In the genomic region with DNA sequence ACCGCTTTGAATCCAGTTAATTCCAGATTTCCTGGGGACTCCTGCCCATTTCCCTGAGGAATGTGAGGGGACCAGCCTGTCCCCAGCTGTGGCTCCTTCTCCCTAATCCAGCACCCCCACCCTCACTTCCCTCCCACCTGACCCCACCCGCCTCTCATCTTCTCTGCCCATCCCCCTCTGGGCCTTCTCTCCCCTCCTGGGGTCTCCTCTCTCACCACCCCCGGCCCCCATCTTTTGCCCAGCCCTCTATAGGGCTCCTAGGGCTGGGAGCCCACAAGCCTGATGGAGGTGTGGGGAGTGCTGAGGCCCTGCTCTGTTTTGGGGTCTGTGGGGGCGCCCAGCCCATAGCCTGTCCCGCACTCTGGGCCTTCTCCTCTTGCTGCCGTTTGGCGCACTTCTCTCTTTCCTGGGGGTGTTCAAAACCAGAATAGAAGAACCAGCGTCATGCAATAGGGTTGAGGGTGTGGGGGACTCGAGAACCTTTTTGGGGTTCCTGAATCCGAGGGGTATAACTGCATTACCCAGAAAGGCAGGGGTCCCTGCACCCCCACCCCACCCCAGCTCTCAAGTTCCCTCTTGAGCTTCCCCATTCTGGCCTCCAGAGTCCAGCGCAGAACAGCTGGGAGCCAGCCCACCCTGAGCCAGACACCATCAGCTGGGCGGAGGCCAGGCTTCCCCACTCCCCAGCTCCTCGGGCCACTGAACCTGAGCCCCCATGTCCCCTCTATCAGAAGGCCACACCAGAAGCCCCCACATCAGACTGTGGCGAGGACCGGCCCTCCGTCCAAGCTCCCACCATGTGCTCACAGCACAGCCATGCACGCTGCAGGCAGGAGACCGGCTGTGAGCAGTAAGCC, we compare ENCODE assay signal across 14 cellular contexts. TPM values are rescaled to one million over a fixed set of nuclear protein-coding genes. Genes with fewer than 3 reads are reported as not detected.
DNase-seq lines count a peak whose midpoint lies in the region; ATAC-seq and TF ChIP-seq lines count a peak whose summit lies in the region.
"Had no signal": no experiment of that assay in that cellular context is flagged by ENCODE, and none has a peak within 500 bp of the region (broad histone marks: within the 10 kb centered on the region; RNA-seq: fewer than 3 reads in every experiment).

No MANE protein-coding gene starts in this region.

- no peaks in the 10 kb centered on the region for H3K9me3 ChIP-seq in left ventricle myocardium inferior (replicated peaks)
- H3K9me3 ChIP-seq in mucosa of descending colon = no peaks in the 10 kb centered on the region
- no peaks in the 10 kb centered on the region for H3K9me3 ChIP-seq in spleen
- H3K9me3 ChIP-seq in stomach = no peaks in the 10 kb centered on the region

- no peak for TF ChIP-seq EP300 in stomach (IDR thresholded peaks at IDR 0.05)

- H3K27me3 Mint-ChIP-seq in central memory CD8-positive, alpha-beta T cell = no peaks in the 10 kb centered on the region
- H3K27me3 Mint-ChIP-seq: CD4-positive, alpha-beta memory T cell had no signal

- H3K27ac Mint-ChIP-seq in central memory CD8-positive, alpha-beta T cell (ENCODE audit: low read depth) = peak overlapping the region; percentile 59
- H3K27ac Mint-ChIP-seq: GM23338 had no signal

- H3K4me1 ChIP-seq in left ventricle myocardium inferior = peaks cover 22% of the 10 kb centered on the region
- peaks cover 15% of the 10 kb centered on the region for H3K4me1 ChIP-seq in mucosa of descending colon (ENCODE audit: low read depth)
- H3K4me1 ChIP-seq in spleen = peaks cover 14 to 68% (median 43%) of the 10 kb centered on the region in 6 donors
- H3K4me1 ChIP-seq in stomach = peaks cover 15 to 54% (median 20%) of the 10 kb centered on the region in 4 donors

- WGBS in spleen, 5 donors = 64 to 89% (median 82%) methylated on average over 16 to 18 of the region's 18 CpGs
- WGBS in stomach, 5 donors = 76 to 91% (median 87%) methylated on average over 10 to 18 of the region's 18 CpGs

- peaks cover 14% of the 10 kb centered on the region for H3K4me1 Mint-ChIP-seq in central memory CD8-positive, alpha-beta T cell

- peak; percentile 25 for DNase-seq in left ventricle myocardium inferior
- DNase-seq in cardiac septum (ENCODE audit: low spot score) = no peak
- DNase-seq in central memory CD8-positive, alpha-beta T cell (ENCODE audit: low spot score in 2 of 2) = no peak
- DNase-seq in mucosa of descending colon = peak in 2 of 3 donors; percentile 36 to 58
- DNase-seq in spleen = peak; percentile 78
- DNase-seq in stomach = no peak
- no peak for DNase-seq in foreskin fibroblast
- DNase-seq: CD4-positive, alpha-beta memory T cell; DMS79 treated with DMSO at 0.1 percent for 48 hours; NCI-H2107; NCI-H226; NCI-H748 treated with DMSO at 0.1 percent for 48 hours had no signal

- H3K36me3 ChIP-seq in left ventricle myocardium inferior (no peaks in the 10 kb centered on the region), mucosa of descending colon (ENCODE audit: low read depth) (no peaks in the 10 kb centered on the region), spleen (no peaks in the 10 kb centered on the region), stomach (no peaks in the 10 kb centered on the region)

- no peak for TF ChIP-seq CTCF in left ventricle myocardium inferior (IDR thresholded peaks at IDR 0.05; ENCODE audit: borderline replicate concordance)
- TF ChIP-seq CTCF in mucosa of descending colon (IDR thresholded peaks at IDR 0.05) = no peak
- no peak for TF ChIP-seq CTCF in spleen (IDR thresholded peaks at IDR 0.05 in 8 of 11, conservative IDR thresholded peaks at IDR 0.05 in 3 of 11)
- no peak for TF ChIP-seq CTCF in stomach (IDR thresholded peaks at IDR 0.05)
- TF ChIP-seq CTCF in foreskin fibroblast (IDR thresholded peaks at IDR 0.05; ENCODE audit: low read depth, low read length) = no peak

- no peak overlapping the region for H3K4me3 Mint-ChIP-seq in central memory CD8-positive, alpha-beta T cell
- H3K4me3 Mint-ChIP-seq: CD4-positive, alpha-beta memory T cell; GM23338 had no signal

- no peaks in the 10 kb centered on the region for H3K36me3 Mint-ChIP-seq in central memory CD8-positive, alpha-beta T cell (ENCODE audit: insufficient read depth)
- H3K36me3 Mint-ChIP-seq: CD4-positive, alpha-beta memory T cell had no signal

- ATAC-seq in central memory CD8-positive, alpha-beta T cell (replicated peaks; ENCODE audit: extremely low read depth, poor library complexity, severe bottlenecking) = no peak
- ATAC-seq in mucosa of descending colon (no peak), GM21423 (IDR thresholded peaks at IDR 0.05; ENCODE audit: unreplicated experiment) (no peak)
- ATAC-seq: GM23338 had no signal

- H3K9me3 Mint-ChIP-seq in central memory CD8-positive, alpha-beta T cell = no peaks in the 10 kb centered on the region
- H3K9me3 Mint-ChIP-seq: CD4-positive, alpha-beta memory T cell; GM23338 had no signal

- intact Hi-C loops in left ventricle myocardium inferior (cut with micrococcal nuclease) (no loop called here), cardiac septum (cut with DNase I) (no loop called here), mucosa of descending colon (cut with DNase I, micrococcal nuclease) (no loop called here), spleen (cut with DNase I; ENCODE audit: low total_unique reads) (no loop called here), stomach (cut with DNase I; ENCODE audit: low total_unique reads) (no loop called here)

- H3K27me3 ChIP-seq in left ventricle myocardium inferior (ENCODE audit: low read depth) = no peaks in the 10 kb centered on the region
- H3K27me3 ChIP-seq in spleen (replicated peaks in 1 of 7) = no peaks in the 10 kb centered on the region
- H3K27me3 ChIP-seq in stomach = no peaks in the 10 kb centered on the region

- H3K27ac ChIP-seq in left ventricle myocardium inferior (replicated peaks) = no peak overlapping the region
- peak overlapping the region in 4 of 8 donors; percentile 38 to 99 (median 96) for H3K27ac ChIP-seq in spleen
- no peak overlapping the region for H3K27ac ChIP-seq in stomach

- no peak for TF ChIP-seq POLR2A in spleen (IDR thresholded peaks at IDR 0.05)
- TF ChIP-seq POLR2A in stomach (IDR thresholded peaks at IDR 0.05) = no peak

- H3K4me3 ChIP-seq in left ventricle myocardium inferior (no peak overlapping the region), mucosa of descending colon (no peak overlapping the region), spleen (no peak overlapping the region), stomach (no peak overlapping the region), foreskin fibroblast (ENCODE audit: low read depth in 1 of 2, low read length in 2 of 2) (no peak overlapping the region)
- H3K4me3 ChIP-seq: GM23338 had no signal

RNA-seq across cellular contexts. Expression of a gene that starts 25.9 kb away (rescaled TPM):
- total RNA-seq in left ventricle myocardium inferior (16.2 TPM), cardiac septum (15.5 TPM), mucosa of descending colon (10 to 100 TPM; 20.3 to 39.3 (median 31.6) TPM), spleen (100 to 1,000 TPM; 142 to 233 (median 183) TPM), stomach (10 to 100 TPM in 4 of 5 donors, 1 to 10 TPM in 1; 7.1 to 24.3 (median 14.9) TPM)
- polyA plus RNA-seq in spleen (10 to 100 TPM; 28.5 to 63.2 (median 36.8) TPM), stomach (1 to 10 TPM; 5.4 to 8.4 (median 7.8) TPM)

Comparison
In these comparisons a context has a peak if more than half of its experiments do, and no peak if none do; other contexts are left out.
1. DNase-seq: peak in left ventricle myocardium inferior (single experiment), mucosa of descending colon (2 of 3) and spleen (single experiment); none in cardiac septum (single experiment), central memory CD8-positive, alpha-beta T cell (0 of 2), stomach (single experiment) and foreskin fibroblast (0 of 2).